Comparison of ENCODE assay signal across 1 cellular context in the genomic region with DNA sequence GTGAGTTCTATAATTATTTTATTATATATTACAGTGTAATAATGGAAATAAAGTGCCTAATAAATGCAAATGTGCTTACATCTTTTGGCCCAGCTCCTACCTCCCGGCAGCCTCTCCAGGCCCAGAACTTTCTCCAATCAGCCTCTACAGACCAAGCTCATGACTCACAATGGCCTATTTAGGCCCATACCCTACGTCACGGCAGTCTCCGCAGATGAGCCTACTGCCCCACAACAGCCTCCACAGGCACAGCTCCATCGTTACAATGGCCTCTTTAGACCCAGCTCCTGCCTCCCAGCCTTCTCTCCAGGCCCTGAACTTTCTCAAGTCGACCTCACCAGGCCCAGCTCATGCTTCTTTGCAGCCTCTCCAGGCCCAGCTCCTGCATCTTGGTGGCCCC. TPM values are rescaled to one million over a fixed set of nuclear protein-coding genes. Genes with fewer than 3 reads are reported as not detected.
"Had no signal": no experiment of that assay in that cellular context is flagged by ENCODE, and none has a peak within 500 bp of the region (broad histone marks: within the 10 kb centered on the region; RNA-seq: fewer than 3 reads in every experiment).

No MANE protein-coding gene starts in this region.

RNA-seq across cellular contexts. Expression of gene GARIN1A, which starts 21.0 kb away (rescaled TPM):
- total RNA-seq: activated naive CD4-positive, alpha-beta T cell treated with anti-CD3 and anti-CD28 coated beads for 36 hours had no signal
